ENCODE assay signal across 20 cellular contexts in genomic region chr9:114756920-114757319, GRCh38. TPM values are rescaled to one million over a fixed set of nuclear protein-coding genes. Genes with fewer than 3 reads are reported as not detected.
DNase-seq lines count a peak whose midpoint lies in the region; ATAC-seq and TF ChIP-seq lines count a peak whose summit lies in the region.
"Had no signal": no experiment of that assay in that cellular context is flagged by ENCODE, and none has a peak within 500 bp of the region (broad histone marks: within the 10 kb centered on the region; RNA-seq: fewer than 3 reads in every experiment).

No MANE protein-coding gene starts in this region.

- H3K27ac Mint-ChIP-seq in activated CD8-positive, alpha-beta T cell treated with anti-CD3 and anti-CD28 coated beads, Interleukin-2, amount 10 ng/mL, durations not matched to agents 7 days and 5 days: peak overlapping the region; percentile 51
- H3K27ac Mint-ChIP-seq in activated CD8-positive, alpha-beta T cell treated with anti-CD3 and anti-CD28 coated beads for 36 hours: no peak overlapping the region
- H3K27ac Mint-ChIP-seq in stimulated activated naive CD8-positive, alpha-beta T cell treated with anti-CD3 and anti-CD28 coated beads, Interleukin-15, amount 100 ng/mL, for 72 hours: peak overlapping the region in 1 of 2 donors; percentile 14
- peak overlapping the region; percentile 56 for H3K27ac Mint-ChIP-seq in central memory CD8-positive, alpha-beta T cell (ENCODE audit: low read depth)
- H3K27ac Mint-ChIP-seq: B cell; CD8-positive, alpha-beta T cell had no signal

- intact Hi-C loops in activated CD8-positive, alpha-beta T cell treated with anti-CD3 and anti-CD28 coated beads for 36 hours (cut with micrococcal nuclease): no loop called here

- DNase-seq in activated CD8-positive, alpha-beta T cell treated with anti-CD3 and anti-CD28 coated beads, Interleukin-2, amount 10 ng/mL, durations not matched to agents 7 days and 5 days: no peak
- DNase-seq in activated CD8-positive, alpha-beta T cell treated with anti-CD3 and anti-CD28 coated beads for 36 hours: no peak
- no peak for DNase-seq in stimulated activated naive CD8-positive, alpha-beta T cell treated with anti-CD3 and anti-CD28 coated beads, Interleukin-15, amount 100 ng/mL, for 72 hours
- DNase-seq in stimulated activated naive CD8-positive, alpha-beta T cell treated with anti-CD3 and anti-CD28 coated beads, Interleukin-15, Interleukin-2, amounts not matched to agents 100 U/mL and 50 U/mL, for 24 hours: no peak
- no peak for DNase-seq in central memory CD8-positive, alpha-beta T cell (ENCODE audit: low spot score in 2 of 2)
- DNase-seq in NCI-H2196 treated with DMSO at 0.1 percent for 48 hours (lab: John Stamatoyannopoulos, UW; ENCODE audit: unreplicated experiment): no peak
- DNase-seq: Calu3; CD8-positive, alpha-beta T cell; DMS79 treated with DMSO at 0.1 percent for 48 hours; GOT3; MG63; NCI-H2029; NCI-H2227 treated with DMSO at 0.1 percent for 48 hours; NCI-H526 treated with DMSO at 0.1 percent for 48 hours; SHP77 treated with DMSO at 0.1 percent for 48 hours had no signal

- TF ChIP-seq CTCF in activated CD8-positive, alpha-beta T cell treated with anti-CD3 and anti-CD28 coated beads for 36 hours (IDR thresholded peaks at IDR 0.05): no peak

- CTCF ChIA-PET in activated CD8-positive, alpha-beta T cell treated with anti-CD3 and anti-CD28 coated beads, Interleukin-2, amount 10 ng/mL, durations not matched to agents 7 days and 5 days (lab: Charles Lee): interaction anchor here (1.0 to 1.2 kb wide), 2 partner anchors 132 to 150 kb away, joined by 3 to 7 read pairs; no protein-coding TSS in a partner anchor
- CTCF ChIA-PET in activated CD8-positive, alpha-beta T cell treated with anti-CD3 and anti-CD28 coated beads for 36 hours (lab: Charles Lee): no interaction called here

- H3K4me3 Mint-ChIP-seq in activated CD8-positive, alpha-beta T cell treated with anti-CD3 and anti-CD28 coated beads, Interleukin-2, amount 10 ng/mL, durations not matched to agents 7 days and 5 days: no peak overlapping the region
- H3K4me3 Mint-ChIP-seq in activated CD8-positive, alpha-beta T cell treated with anti-CD3 and anti-CD28 coated beads for 36 hours: no peak overlapping the region
- no peak overlapping the region for H3K4me3 Mint-ChIP-seq in stimulated activated naive CD8-positive, alpha-beta T cell treated with anti-CD3 and anti-CD28 coated beads, Interleukin-15, amount 100 ng/mL, for 72 hours
- H3K4me3 Mint-ChIP-seq in central memory CD8-positive, alpha-beta T cell: no peak overlapping the region
- H3K4me3 Mint-ChIP-seq: B cell; CD8-positive, alpha-beta T cell had no signal

- no peaks in the 10 kb centered on the region for H3K27me3 Mint-ChIP-seq in activated CD8-positive, alpha-beta T cell treated with anti-CD3 and anti-CD28 coated beads, Interleukin-2, amount 10 ng/mL, durations not matched to agents 7 days and 5 days (ENCODE audit: low read depth)
- H3K27me3 Mint-ChIP-seq in activated CD8-positive, alpha-beta T cell treated with anti-CD3 and anti-CD28 coated beads for 36 hours: no peaks in the 10 kb centered on the region
- no peaks in the 10 kb centered on the region for H3K27me3 Mint-ChIP-seq in stimulated activated naive CD8-positive, alpha-beta T cell treated with anti-CD3 and anti-CD28 coated beads, Interleukin-15, amount 100 ng/mL, for 72 hours
- no peaks in the 10 kb centered on the region for H3K27me3 Mint-ChIP-seq in central memory CD8-positive, alpha-beta T cell
- H3K27me3 Mint-ChIP-seq: B cell had no signal

- H3K36me3 Mint-ChIP-seq in activated CD8-positive, alpha-beta T cell treated with anti-CD3 and anti-CD28 coated beads, Interleukin-2, amount 10 ng/mL, durations not matched to agents 7 days and 5 days (ENCODE audit: low read depth): peaks cover 10% of the 10 kb centered on the region
- no peaks in the 10 kb centered on the region for H3K36me3 Mint-ChIP-seq in activated CD8-positive, alpha-beta T cell treated with anti-CD3 and anti-CD28 coated beads for 36 hours (ENCODE audit: low read depth)
- H3K36me3 Mint-ChIP-seq in central memory CD8-positive, alpha-beta T cell (ENCODE audit: insufficient read depth): peaks cover 1% of the 10 kb centered on the region
- H3K36me3 Mint-ChIP-seq: CD8-positive, alpha-beta T cell had no signal

- peaks cover 42% of the 10 kb centered on the region for H3K4me1 Mint-ChIP-seq in activated CD8-positive, alpha-beta T cell treated with anti-CD3 and anti-CD28 coated beads, Interleukin-2, amount 10 ng/mL, durations not matched to agents 7 days and 5 days (ENCODE audit: low read depth)
- peaks cover 18% of the 10 kb centered on the region for H3K4me1 Mint-ChIP-seq in activated CD8-positive, alpha-beta T cell treated with anti-CD3 and anti-CD28 coated beads for 36 hours (ENCODE audit: low read depth)
- H3K4me1 Mint-ChIP-seq in stimulated activated naive CD8-positive, alpha-beta T cell treated with anti-CD3 and anti-CD28 coated beads, Interleukin-15, amount 100 ng/mL, for 72 hours: peaks cover 34% of the 10 kb centered on the region
- H3K4me1 Mint-ChIP-seq in central memory CD8-positive, alpha-beta T cell: peaks cover 22% of the 10 kb centered on the region

- ATAC-seq in activated CD8-positive, alpha-beta T cell treated with anti-CD3 and anti-CD28 coated beads, Interleukin-2, amount 10 ng/mL, durations not matched to agents 7 days and 5 days: peak; percentile 33
- ATAC-seq in activated CD8-positive, alpha-beta T cell treated with anti-CD3 and anti-CD28 coated beads for 36 hours: no peak
- peak; percentile 59 for ATAC-seq in stimulated activated naive CD8-positive, alpha-beta T cell treated with anti-CD3 and anti-CD28 coated beads, Interleukin-15, amount 100 ng/mL, for 72 hours
- no peak for ATAC-seq in stimulated activated naive CD8-positive, alpha-beta T cell treated with anti-CD3 and anti-CD28 coated beads, Interleukin-15, Interleukin-2, amounts not matched to agents 100 U/mL and 50 U/mL, for 24 hours
- no peak for ATAC-seq in central memory CD8-positive, alpha-beta T cell (replicated peaks; ENCODE audit: extremely low read depth, poor library complexity, severe bottlenecking)
- no peak for ATAC-seq in HG03460 (IDR thresholded peaks at IDR 0.05; ENCODE audit: unreplicated experiment)
- ATAC-seq: CD8-positive, alpha-beta T cell; HCT116; K562 had no signal

- H3K9me3 Mint-ChIP-seq in activated CD8-positive, alpha-beta T cell treated with anti-CD3 and anti-CD28 coated beads, Interleukin-2, amount 10 ng/mL, durations not matched to agents 7 days and 5 days (ENCODE audit: insufficient read depth): no peaks in the 10 kb centered on the region
- H3K9me3 Mint-ChIP-seq in activated CD8-positive, alpha-beta T cell treated with anti-CD3 and anti-CD28 coated beads for 36 hours: no peaks in the 10 kb centered on the region
- H3K9me3 Mint-ChIP-seq in stimulated activated naive CD8-positive, alpha-beta T cell treated with anti-CD3 and anti-CD28 coated beads, Interleukin-15, amount 100 ng/mL, for 72 hours: peaks cover 0 to 6% of the 10 kb centered on the region in 2 donors
- H3K9me3 Mint-ChIP-seq in central memory CD8-positive, alpha-beta T cell: no peaks in the 10 kb centered on the region
- H3K9me3 Mint-ChIP-seq: CD8-positive, alpha-beta T cell had no signal

- POLR2A ChIA-PET in activated CD8-positive, alpha-beta T cell treated with anti-CD3 and anti-CD28 coated beads, Interleukin-2, amount 10 ng/mL, durations not matched to agents 7 days and 5 days (lab: Charles Lee): interaction anchor here (1.1 kb wide), 1 partner anchor 64 kb away, joined by 3 read pairs; no protein-coding TSS in a partner anchor
- POLR2A ChIA-PET in activated CD8-positive, alpha-beta T cell treated with anti-CD3 and anti-CD28 coated beads for 36 hours (lab: Charles Lee): no interaction called here

RNA-seq across cellular contexts. Expression of gene TNFSF15, which starts 48.9 kb away (rescaled TPM):
- total RNA-seq in activated CD8-positive, alpha-beta T cell treated with anti-CD3 and anti-CD28 coated beads, Interleukin-2, amount 10 ng/mL, durations not matched to agents 7 days and 5 days: 1 to 10 TPM; 1.1 TPM
- under 1 TPM; 0.16 to 0.23 TPM for total RNA-seq in activated CD8-positive, alpha-beta T cell treated with anti-CD3 and anti-CD28 coated beads for 36 hours
- total RNA-seq: B cell; CD8-positive, alpha-beta T cell; K562; NCI-H460 had no signal

Comparison
In these comparisons a context has a peak if more than half of its experiments do, and no peak if none do; other contexts are left out.
1. ATAC-seq: peak in activated CD8-positive, alpha-beta T cell treated with anti-CD3 and anti-CD28 coated beads, Interleukin-2, amount 10 ng/mL, durations not matched to agents 7 days and 5 days (single experiment) and stimulated activated naive CD8-positive, alpha-beta T cell treated with anti-CD3 and anti-CD28 coated beads, Interleukin-15, amount 100 ng/mL, for 72 hours (single experiment); none in activated CD8-positive, alpha-beta T cell treated with anti-CD3 and anti-CD28 coated beads for 36 hours (single experiment), stimulated activated naive CD8-positive, alpha-beta T cell treated with anti-CD3 and anti-CD28 coated beads, Interleukin-15, Interleukin-2, amounts not matched to agents 100 U/mL and 50 U/mL, for 24 hours (single experiment), central memory CD8-positive, alpha-beta T cell (single experiment) and HG03460 (single experiment).